Comparison of ENCODE assay signal across 18 cellular contexts in the genomic region with DNA sequence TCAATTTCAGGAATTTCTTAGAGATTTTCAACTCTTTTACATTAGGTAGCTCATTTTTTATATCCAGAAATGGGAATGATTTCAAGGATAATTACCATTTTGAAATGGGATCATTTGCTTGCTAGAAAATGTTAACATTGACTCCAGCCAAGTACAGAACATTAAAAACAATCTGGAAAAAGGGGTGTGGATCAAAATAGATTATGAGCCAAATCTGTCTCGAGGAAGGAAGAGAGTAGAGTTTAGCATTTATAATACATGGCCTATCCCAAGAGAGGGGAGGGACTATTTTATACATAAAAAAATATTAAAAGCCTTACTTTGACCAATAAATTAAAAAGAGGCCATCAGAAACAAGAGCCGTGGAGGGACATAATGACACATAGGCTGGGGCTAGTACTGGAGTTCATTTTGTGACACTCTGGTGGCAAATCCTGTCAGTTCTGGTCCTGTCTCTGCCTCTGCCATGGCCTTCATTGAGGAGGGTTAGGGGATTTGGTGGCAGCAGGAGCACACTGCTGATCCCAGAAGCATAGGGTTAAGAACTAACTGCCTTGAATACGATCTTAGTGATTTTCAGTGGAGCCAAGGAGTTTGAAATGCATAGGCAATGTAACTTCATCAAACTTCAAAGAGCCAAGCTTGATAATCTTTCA. TPM values are rescaled to one million over a fixed set of nuclear protein-coding genes. Genes with fewer than 3 reads are reported as not detected.
DNase-seq lines count a peak whose midpoint lies in the region; ATAC-seq and TF ChIP-seq lines count a peak whose summit lies in the region.
"Had no signal": no experiment of that assay in that cellular context is flagged by ENCODE, and none has a peak within 500 bp of the region (broad histone marks: within the 10 kb centered on the region; RNA-seq: fewer than 3 reads in every experiment).

No MANE protein-coding gene starts in this region.

- peaks cover 8 to 54% (median 36%) of the 10 kb centered on the region in 12 donors for H3K4me1 ChIP-seq in heart left ventricle
- peaks cover 0 to 56% of the 10 kb centered on the region in 2 donors for H3K4me1 ChIP-seq in right atrium auricular region
- H3K4me1 ChIP-seq in esophagus muscularis mucosa = peaks cover 24 to 73% (median 61%) of the 10 kb centered on the region in 4 donors
- peaks cover 3 to 4% of the 10 kb centered on the region in 2 donors for H3K4me1 ChIP-seq in aorta (ENCODE audit: control insufficient read depth in 1 of 2, insufficient read depth in 2 of 2, low read length in 2 of 2)

- peak overlapping the region in 9 of 10 donors; percentile 3 to 86 (median 37) for H3K27ac Mint-ChIP-seq in naive thymus-derived CD8-positive, alpha-beta T cell
- peak overlapping the region in 2 of 7 donors; percentile 44 to 52 for H3K27ac Mint-ChIP-seq in CD14-positive monocyte

- H3K36me3 Mint-ChIP-seq in naive thymus-derived CD8-positive, alpha-beta T cell = peaks cover 0 to 32% (median 22%) of the 10 kb centered on the region in 3 donors
- peaks cover 5 to 6% of the 10 kb centered on the region in 2 donors for H3K36me3 Mint-ChIP-seq in CD14-positive monocyte

- POLR2A ChIA-PET in naive thymus-derived CD8-positive, alpha-beta T cell (lab: Charles Lee) = no interaction called here

- H3K4me3 Mint-ChIP-seq in naive thymus-derived CD8-positive, alpha-beta T cell = peak overlapping the region in 8 of 10 donors; percentile 20 to 69 (median 48)
- no peak overlapping the region for H3K4me3 Mint-ChIP-seq in CD14-positive monocyte

- H3K9me3 ChIP-seq in heart left ventricle (peaks cover 0 to 14% (median 0%) of the 10 kb centered on the region in 12 donors), right atrium auricular region (no peaks in the 10 kb centered on the region), esophagus muscularis mucosa (no peaks in the 10 kb centered on the region), aorta (ENCODE audit: control insufficient read depth, low read length) (no peaks in the 10 kb centered on the region)
- H3K9me3 ChIP-seq: Peyer's patch, upper lobe of right lung had no signal

- H3K36me3 ChIP-seq in heart left ventricle (peaks cover 0 to 5% (median 0%) of the 10 kb centered on the region in 9 donors), right atrium auricular region (no peaks in the 10 kb centered on the region), esophagus muscularis mucosa (no peaks in the 10 kb centered on the region), aorta (ENCODE audit: control insufficient read depth in 1 of 2, insufficient read depth in 2 of 2, low read length in 1 of 2) (no peaks in the 10 kb centered on the region)
- H3K36me3 ChIP-seq: Peyer's patch, upper lobe of right lung had no signal

- TF ChIP-seq EP300 in esophagus muscularis mucosa (IDR thresholded peaks at IDR 0.05) = no peak

- peak in 3 of 4 donors; percentile 27 to 65 (median 29) for ATAC-seq in heart left ventricle
- ATAC-seq in naive thymus-derived CD8-positive, alpha-beta T cell = no peak
- ATAC-seq in aorta (ENCODE audit: low FRiP score) = peak; percentile 48
- ATAC-seq: upper lobe of right lung had no signal

- WGBS in heart left ventricle, 4 donors = 13 to 20% (median 19%) methylated on average over 3 of the region's 3 CpGs
- 29% methylated on average over 3 of the region's 3 CpGs for WGBS in esophagus muscularis mucosa
- WGBS in aorta, 2 donors = 11% methylated on average over 3 of the region's 3 CpGs

- no peak for DNase-seq in heart left ventricle
- DNase-seq in right atrium auricular region (ENCODE audit: low spot score) = no peak
- no peak for DNase-seq in esophagus muscularis mucosa (ENCODE audit: extremely low spot score)
- no peak for DNase-seq in naive thymus-derived CD8-positive, alpha-beta T cell
- DNase-seq in aorta = no peak
- DNase-seq in CD14-positive monocyte (ENCODE audit: low spot score) = no peak
- DNase-seq in NCI-H345 (lab: John Stamatoyannopoulos, UW) = no peak
- no peak for DNase-seq in OCI-M1 (lab: John Stamatoyannopoulos, UW)
- DNase-seq: activated CD8-positive, alpha-beta memory T cell treated with anti-CD3 and anti-CD28 coated beads for 24 hours; activated effector memory CD4-positive, alpha-beta T cell treated with Interleukin-2 at 50 U/mL for 16 hours; Calu3; GDM1; mesenchymal stem cell; NCI-H187; NCI-H524; Peyer's patch; upper lobe of right lung; WERI-Rb-1 had no signal

- intact Hi-C loops in heart left ventricle (cut with DNase I) (no loop called here), esophagus muscularis mucosa (cut with DNase I) (no loop called here), aorta (cut with DNase I) (no loop called here), CD14-positive monocyte (cut with micrococcal nuclease) (no loop called here)

- no peaks in the 10 kb centered on the region for H3K27me3 Mint-ChIP-seq in naive thymus-derived CD8-positive, alpha-beta T cell
- no peaks in the 10 kb centered on the region for H3K27me3 Mint-ChIP-seq in CD14-positive monocyte (ENCODE audit: low read depth in 3 of 3)

- H3K27me3 ChIP-seq in heart left ventricle (no peaks in the 10 kb centered on the region), right atrium auricular region (no peaks in the 10 kb centered on the region), esophagus muscularis mucosa (no peaks in the 10 kb centered on the region), aorta (ENCODE audit: control insufficient read depth in 1 of 2, insufficient read depth in 2 of 2, low read length in 1 of 2) (no peaks in the 10 kb centered on the region)
- H3K27me3 ChIP-seq: Peyer's patch, upper lobe of right lung had no signal

- H3K27ac ChIP-seq in heart left ventricle (peak overlapping the region in 7 of 12 donors; percentile 6 to 59 (median 36)), right atrium auricular region (peak overlapping the region in 1 of 2 donors; percentile 8), esophagus muscularis mucosa (replicated peaks in 1 of 4) (peak overlapping the region; percentile 21 to 62 (median 56)), aorta (ENCODE audit: low read depth in 1 of 2, low read length in 2 of 2) (peak overlapping the region in 1 of 2 donors; percentile 80)
- H3K27ac ChIP-seq: Peyer's patch, upper lobe of right lung, WERI-Rb-1 had no signal

- H3K4me3 ChIP-seq in heart left ventricle (no peak overlapping the region), right atrium auricular region (no peak overlapping the region), esophagus muscularis mucosa (no peak overlapping the region), aorta (ENCODE audit: low read length in 2 of 2) (no peak overlapping the region)
- H3K4me3 ChIP-seq: Peyer's patch, upper lobe of right lung had no signal

- peaks cover 0 to 2% (median 0%) of the 10 kb centered on the region in 9 donors for H3K9me3 Mint-ChIP-seq in naive thymus-derived CD8-positive, alpha-beta T cell
- H3K9me3 Mint-ChIP-seq in CD14-positive monocyte = peaks cover 0 to 2% (median 0%) of the 10 kb centered on the region in 7 donors

- TF ChIP-seq CTCF in heart left ventricle (IDR thresholded peaks at IDR 0.05) (no peak), right atrium auricular region (IDR thresholded peaks at IDR 0.05) (no peak), esophagus muscularis mucosa (IDR thresholded peaks at IDR 0.05) (no peak), CD14-positive monocyte (IDR thresholded peaks at IDR 0.05) (no peak)

- H3K4me1 Mint-ChIP-seq in naive thymus-derived CD8-positive, alpha-beta T cell = peaks cover 34 to 82% (median 76%) of the 10 kb centered on the region in 4 donors
- H3K4me1 Mint-ChIP-seq in CD14-positive monocyte = peaks cover 20% of the 10 kb centered on the region

- no peak for TF ChIP-seq POLR2A in heart left ventricle (IDR thresholded peaks at IDR 0.05)
- TF ChIP-seq POLR2A in esophagus muscularis mucosa (IDR thresholded peaks at IDR 0.05; ENCODE audit: low read depth) = no peak

RNA-seq across cellular contexts. Expression of a gene that starts 20.4 kb away (rescaled TPM):
- total RNA-seq in heart left ventricle (10 to 100 TPM; 72.9 to 93.8 (median 81.7) TPM), right atrium auricular region (10 to 100 TPM; 81.1 to 95.2 TPM), esophagus muscularis mucosa (100 to 1,000 TPM; 106 to 132 (median 116) TPM), aorta (100 to 1,000 TPM in 1 of 2 donors, 10 to 100 TPM in 1; 96.1 to 109 TPM)
- polyA plus RNA-seq in heart left ventricle (10 to 100 TPM; 23.2 to 37.9 TPM), aorta (10 to 100 TPM; 18.8 to 34.7 TPM), CD14-positive monocyte (10 to 100 TPM; 22.9 to 38.1 TPM)
- 100 to 1,000 TPM; 154 to 169 TPM for total RNA-seq in naive thymus-derived CD8-positive, alpha-beta T cell
- 10 to 100 TPM; 44.0 to 46.6 (median 45.1) TPM for polyA plus RNA-seq in naive thymus-derived CD8-positive, alpha-beta T cell

Comparison
In these comparisons a context has a peak if more than half of its experiments do, and no peak if none do; other contexts are left out.
1. ATAC-seq: peak in heart left ventricle (3 of 4) and aorta (single experiment); none in naive thymus-derived CD8-positive, alpha-beta T cell (0 of 2).
2. H3K4me3 Mint-ChIP-seq: peak in naive thymus-derived CD8-positive, alpha-beta T cell (8 of 10); none in CD14-positive monocyte (0 of 2).